8 cellular contexts compared by ENCODE assay signal in genomic region chr13:73722120-73722519, GRCh38.
DNase-seq lines count a peak whose midpoint lies in the region; TF ChIP-seq lines count a peak whose summit lies in the region.

No MANE protein-coding gene starts in this region.

- no peaks in the 10 kb centered on the region for H3K27me3 Mint-ChIP-seq in HFFc6 (ENCODE audit: insufficient read depth)

- no peak overlapping the region for H3K4me3 ChIP-seq in fibroblast of pulmonary artery (replicated peaks; ENCODE audit: low read depth, low read length)

- H3K27ac Mint-ChIP-seq in HFFc6, result no peak overlapping the region

- peaks cover 39% of the 10 kb centered on the region for H3K4me1 Mint-ChIP-seq in HFFc6 (ENCODE audit: low read depth)

- H3K9me3 Mint-ChIP-seq in HFFc6, result no peaks in the 10 kb centered on the region

- H3K4me3 Mint-ChIP-seq in HFFc6, result no peak overlapping the region

- DNase-seq in stimulated activated CD4-positive, alpha-beta T cell treated with anti-CD3 and anti-CD28 coated beads, Interleukin-15, amount 100 ng/mL, for 24 hours, result peak; percentile 7
- DNase-seq in stimulated activated CD4-positive, alpha-beta T cell treated with anti-CD3 and anti-CD28 coated beads, Interleukin-2, amount 100 ng/mL, for 48 hours, result no peak
- DNase-seq in HFFc6, result peak; percentile 65
- DNase-seq in NCI-H82 (lab: John Stamatoyannopoulos, UW), result peak; percentile 51
- DNase-seq in fibroblast of pulmonary artery (ENCODE audit: low read depth), result peak; percentile 52
- DNase-seq in ureter (ENCODE audit: low spot score), result no peak
- DNase-seq in GDM1 (lab: John Stamatoyannopoulos, UW), result no peak
- DNase-seq in SHP77 (lab: John Stamatoyannopoulos, UW), result no peak

- TF ChIP-seq CTCF in HFFc6 (IDR thresholded peaks at IDR 0.05) (peak; percentile 65), fibroblast of pulmonary artery (IDR thresholded peaks at IDR 0.05; ENCODE audit: low read length, missing control alignments) (peak; percentile 46)

- H3K36me3 Mint-ChIP-seq in HFFc6 (ENCODE audit: low read depth), result peaks cover 10% of the 10 kb centered on the region

Comparison
In these comparisons a context has a peak if more than half of its experiments do, and no peak if none do; other contexts are left out.
1. DNase-seq: peak in stimulated activated CD4-positive, alpha-beta T cell treated with anti-CD3 and anti-CD28 coated beads, Interleukin-15, amount 100 ng/mL, for 24 hours (single experiment), HFFc6 (single experiment), NCI-H82 (single experiment) and fibroblast of pulmonary artery (single experiment); none in stimulated activated CD4-positive, alpha-beta T cell treated with anti-CD3 and anti-CD28 coated beads, Interleukin-2, amount 100 ng/mL, for 48 hours (0 of 2), ureter (single experiment), GDM1 (single experiment) and SHP77 (0 of 2).